In the genomic region with DNA sequence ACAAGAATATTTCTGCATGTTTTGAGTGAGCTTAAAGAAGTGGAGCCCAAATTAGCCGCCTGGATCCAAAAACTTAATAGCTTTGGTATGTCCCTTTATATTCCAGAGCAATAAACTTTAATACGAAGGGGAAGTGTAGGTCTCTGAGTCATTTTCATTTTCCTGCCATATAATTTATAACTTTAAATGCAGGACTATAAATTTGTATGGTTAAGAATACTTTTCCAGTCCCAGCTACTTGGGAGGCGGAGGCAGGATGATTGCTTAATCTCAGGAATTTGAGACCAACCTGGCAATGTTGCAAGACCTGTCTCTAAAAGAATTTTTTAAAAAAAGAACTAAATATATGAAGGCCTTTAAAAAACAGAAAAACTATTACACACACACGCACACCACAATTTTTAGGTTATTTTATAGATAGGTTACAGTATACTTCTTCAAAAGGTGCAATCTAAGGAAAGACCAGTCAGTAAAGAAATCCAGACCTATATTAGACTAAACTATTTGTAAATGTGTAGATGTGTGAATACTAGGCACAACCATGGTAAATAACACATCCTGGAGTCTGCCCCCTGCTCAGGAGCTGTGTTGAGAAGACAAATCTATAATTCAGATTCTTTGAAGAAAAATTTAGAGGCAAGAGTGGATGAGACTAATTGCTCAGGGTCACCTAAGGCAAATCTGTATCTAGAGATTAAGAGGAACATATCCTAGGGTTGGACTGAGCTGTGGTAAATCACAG, we compare ENCODE assay signal across 12 cellular contexts.
DNase-seq lines count a peak whose midpoint lies in the region; ATAC-seq, FAIRE-seq and TF ChIP-seq lines count a peak whose summit lies in the region.
"Had no signal": no experiment of that assay in that cellular context is flagged by ENCODE, and none has a peak within 500 bp of the region (broad histone marks: within the 10 kb centered on the region; RNA-seq: fewer than 3 reads in every experiment).

No MANE protein-coding gene starts in this region.

- 79% methylated on average over 4 of the region's 4 CpGs for WGBS in HepG2 (ENCODE audit: low lambda C conversion rate)

- TF ChIP-seq RAD21 in Ishikawa (IDR thresholded peaks at IDR 0.05; ENCODE audit: low read depth) (no peak), HepG2 (CRISPR knock-in tag; IDR thresholded peaks at IDR 0.05) (no peak)

- no peak for TF ChIP-seq CTCF in choroid plexus epithelial cell (conservative IDR thresholded peaks at IDR 0.05; ENCODE audit: low read depth, low read length)
- no peak for TF ChIP-seq CTCF in HepG2 (CRISPR knock-in tag; IDR thresholded peaks at IDR 0.05)

- H3K4me3 ChIP-seq in choroid plexus epithelial cell (ENCODE audit: low read depth, low read length) (no peak overlapping the region), HepG2 (replicated peaks in 1 of 3; ENCODE audit: insufficient read depth in 1 of 3, low read depth in 2 of 3, low read length in 3 of 3) (no peak overlapping the region), stomach smooth muscle (ENCODE audit: low read length in 2 of 2) (no peak overlapping the region)
- H3K4me3 ChIP-seq: right lobe of liver had no signal

- no peak for FAIRE-seq in HepG2 (lab: Jason Lieb, UNC)
- FAIRE-seq: keratinocyte had no signal

- no peak overlapping the region for H2AFZ ChIP-seq in HepG2 (ENCODE audit: low read length)

- no peaks in the 10 kb centered on the region for H4K20me1 ChIP-seq in HepG2 (ENCODE audit: insufficient read depth, low read length)

- POLR2A ChIA-PET in HepG2 (lab: Yijun Ruan, JAX): interaction anchor here (0.9 to 1.4 kb wide), 6 partner anchors 10 to 833 kb away, joined by 3 to 8 read pairs (median 5); a partner anchor contains a TSS

- intact Hi-C loops in HepG2 (cut with micrococcal nuclease; ENCODE audit: unreplicated experiment): loop anchor here (5.0 kb wide), 1 partner anchor 214 kb away; a partner anchor contains a TSS

- H3K27me3 ChIP-seq in HepG2 (ENCODE audit: control insufficient read depth in 1 of 2, insufficient read depth in 2 of 2, low read length in 2 of 2) (no peaks in the 10 kb centered on the region), stomach smooth muscle (ENCODE audit: control insufficient read depth in 1 of 2, insufficient read depth in 2 of 2, low read length in 2 of 2) (no peaks in the 10 kb centered on the region)
- H3K27me3 ChIP-seq: right lobe of liver had no signal

- peak; percentile 31; the same call in 2 of the 3 replicates for ATAC-seq in HepG2
- no peak for ATAC-seq in GM18907 (IDR thresholded peaks at IDR 0.05; ENCODE audit: unreplicated experiment)
- no peak for ATAC-seq in HG03139 (IDR thresholded peaks at IDR 0.05; ENCODE audit: unreplicated experiment)

- H3K9me3 ChIP-seq in HepG2 (ENCODE audit: low read length) (no peaks in the 10 kb centered on the region), stomach smooth muscle (ENCODE audit: control insufficient read depth in 2 of 2, low read length in 2 of 2) (no peaks in the 10 kb centered on the region)
- H3K9me3 ChIP-seq: right lobe of liver had no signal

- CTCF ChIA-PET in HepG2 (lab: Yijun Ruan, JAX; ENCODE audit: low intra/inter-chr PET ratio, low total read pairs): no interaction called here

- peaks cover 9 to 31% of the 10 kb centered on the region in 2 experiments for H3K36me3 ChIP-seq in HepG2 (replicated peaks in 1 of 2; ENCODE audit: control insufficient read depth in 1 of 2, insufficient read depth in 2 of 2, low read length in 2 of 2)
- H3K36me3 ChIP-seq in stomach smooth muscle (ENCODE audit: control insufficient read depth in 2 of 2, insufficient read depth in 2 of 2, low read length in 2 of 2): peaks cover 3 to 11% of the 10 kb centered on the region in 2 donors

- peak overlapping the region; percentile 83 for H3K27ac ChIP-seq in HepG2 (ENCODE audit: extremely low read length, insufficient read depth, low read length)
- peak overlapping the region; percentile 66 for H3K27ac ChIP-seq in stomach smooth muscle (ENCODE audit: low read length)

- H3K9ac ChIP-seq in HepG2 (ENCODE audit: insufficient read depth, low read depth, low read length) (no peak overlapping the region; the same call in 1 of the 2 replicates), stomach smooth muscle (ENCODE audit: low read length in 2 of 2) (no peak overlapping the region)

- H3K79me2 ChIP-seq in HepG2 (ENCODE audit: insufficient read depth, low read length): no peaks in the 10 kb centered on the region

- DNase-seq in choroid plexus epithelial cell (ENCODE audit: low read depth) (peak; percentile 87), HepG2 (ENCODE audit: low spot score) (peak; percentile 36), erythroblast (lab: John Stamatoyannopoulos, UW) (no peak)
- DNase-seq in stimulated activated CD4-positive, alpha-beta T cell treated with anti-CD3 and anti-CD28 coated beads, Interleukin-1b, Interleukin-23, amount 100 ng/mL, for 48 hours: no peak
- DNase-seq: DMS 273 treated with DMSO at 0.1 percent for 48 hours, NCI-H1048 had no signal

- no TSS peak for BruUV-seq in HepG2 (replicated peaks; lab: Mats Ljungman, UMichigan)

- peak overlapping the region; percentile 48; the same call in 1 of the 2 replicates for H3K4me2 ChIP-seq in HepG2 (ENCODE audit: low read depth, low read length)

- H3K4me1 ChIP-seq in HepG2 (ENCODE audit: insufficient read depth, low read length) (peaks cover 22% of the 10 kb centered on the region), stomach smooth muscle (ENCODE audit: control insufficient read depth, insufficient read depth, low read length) (peaks cover 3% of the 10 kb centered on the region)

- TF ChIP-seq POLR2A in HepG2 (IDR thresholded peaks at IDR 0.05; ENCODE audit: insufficient read depth in 1 of 2, low read depth in 2 of 2, low read length in 2 of 2): no peak
- TF ChIP-seq POLR2A in erythroblast (IDR thresholded peaks at IDR 0.05; ENCODE audit: low read length): no peak

- TF ChIP-seq EP300 in Ishikawa (IDR thresholded peaks at IDR 0.05; ENCODE audit: borderline replicate concordance) (peak; percentile 55; the same call in 1 of the 2 replicates), HepG2 (IDR thresholded peaks at IDR 0.05; ENCODE audit: low read depth in 2 of 2, low read length in 2 of 2) (no peak), HepG2 (CRISPR knock-in tag; IDR thresholded peaks at IDR 0.05; ENCODE audit: borderline replicate concordance) (no peak)

- in situ Hi-C loops in HepG2 (cut with HindIII; ENCODE audit: extremely low pct_ligation_motif_present, low pct_unique_long_range_greater_than_20kb): no loop called here

TF ChIP-seq in Ishikawa, 13 proteins besides CTCF, POLR2A, EP300 and RAD21:
- TF ChIP-seq CEBPB (IDR thresholded peaks at IDR 0.05): peak; percentile 100
- peak; percentile 72 for TF ChIP-seq TEAD4 (IDR thresholded peaks at IDR 0.05)
- no peak for TF ChIP-seq ZBTB7A (IDR thresholded peaks at IDR 0.05; ENCODE audit: low read depth)
- TF ChIP-seq FOXM1 (IDR thresholded peaks at IDR 0.05; ENCODE audit: borderline replicate concordance, low read depth): peak; percentile 64; the same call in 1 of the 2 replicates
- no peak for TF ChIP-seq EGR1 (IDR thresholded peaks at IDR 0.05)
- TF ChIP-seq TCF12 (IDR thresholded peaks at IDR 0.05; ENCODE audit: low read depth): peak; percentile 51; the same call in 1 of the 2 replicates
- peak; percentile 37; the same call in 1 of the 2 replicates for TF ChIP-seq NFIC (IDR thresholded peaks at IDR 0.05)

TF ChIP-seq in HepG2, 621 proteins besides CTCF, POLR2A, EP300 and RAD21 (continues in another document):
- TF ChIP-seq SETDB1 (CRISPR knock-in tag; IDR thresholded peaks at IDR 0.05; ENCODE audit: borderline replicate concordance) (no peak), CEBPB (IDR thresholded peaks at IDR 0.05; ENCODE audit: borderline replicate concordance, low read depth, low read length) (peak; percentile 84), ZNF124 (CRISPR knock-in tag; IDR thresholded peaks at IDR 0.05) (no peak), ZNF552 (CRISPR knock-in tag; IDR thresholded peaks at IDR 0.05; ENCODE audit: borderline replicate concordance) (no peak), ARID2 (CRISPR knock-in tag; IDR thresholded peaks at IDR 0.05; ENCODE audit: borderline replicate concordance) (0 out of 2 replicates have a peak, but pooled peaks have one; percentile 89), MED13 (CRISPR knock-in tag; IDR thresholded peaks at IDR 0.05) (no peak), ZSCAN20 (CRISPR knock-in tag; IDR thresholded peaks at IDR 0.05; ENCODE audit: borderline replicate concordance) (no peak), ZSCAN22 (CRISPR knock-in tag; IDR thresholded peaks at IDR 0.05) (0 out of 2 replicates have a peak, but pooled peaks have one; percentile 42), CHD4 (IDR thresholded peaks at IDR 0.05; ENCODE audit: borderline replicate concordance, low read length) (peak; percentile 65; the same call in 1 of the 2 replicates), PCBP1 (IDR thresholded peaks at IDR 0.05; ENCODE audit: borderline replicate concordance, low read depth, low read length) (no peak), ZNF431 (CRISPR knock-in tag; IDR thresholded peaks at IDR 0.05; ENCODE audit: borderline replicate concordance, low read depth) (no peak), GTF3A (CRISPR knock-in tag; conservative IDR thresholded peaks at IDR 0.05) (no peak)
- TF ChIP-seq, protein P1, sequence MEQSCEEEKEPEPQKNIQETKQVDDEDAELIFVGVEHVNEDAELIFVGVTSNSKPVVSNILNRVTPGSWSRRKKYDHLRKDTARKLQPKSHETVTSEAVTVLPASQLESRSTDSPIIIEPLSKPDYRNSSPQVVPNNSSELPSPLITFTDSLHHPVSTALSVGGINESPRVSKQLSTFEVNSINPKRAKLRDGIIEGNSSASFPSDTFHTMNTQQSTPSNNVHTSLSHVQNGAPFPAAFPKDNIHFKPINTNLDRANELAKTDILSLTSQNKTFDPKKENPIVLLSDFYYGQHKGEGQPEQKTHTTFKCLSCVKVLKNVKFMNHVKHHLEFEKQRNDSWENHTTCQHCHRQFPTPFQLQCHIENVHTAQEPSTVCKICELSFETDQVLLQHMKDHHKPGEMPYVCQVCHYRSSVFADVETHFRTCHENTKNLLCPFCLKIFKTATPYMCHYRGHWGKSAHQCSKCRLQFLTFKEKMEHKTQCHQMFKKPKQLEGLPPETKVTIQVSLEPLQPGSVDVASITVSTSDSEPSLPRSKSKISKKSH (CRISPR knock-in tag; IDR thresholded peaks at IDR 0.05; ENCODE audit: borderline replicate concordance): no peak
- TF ChIP-seq, protein P2, sequence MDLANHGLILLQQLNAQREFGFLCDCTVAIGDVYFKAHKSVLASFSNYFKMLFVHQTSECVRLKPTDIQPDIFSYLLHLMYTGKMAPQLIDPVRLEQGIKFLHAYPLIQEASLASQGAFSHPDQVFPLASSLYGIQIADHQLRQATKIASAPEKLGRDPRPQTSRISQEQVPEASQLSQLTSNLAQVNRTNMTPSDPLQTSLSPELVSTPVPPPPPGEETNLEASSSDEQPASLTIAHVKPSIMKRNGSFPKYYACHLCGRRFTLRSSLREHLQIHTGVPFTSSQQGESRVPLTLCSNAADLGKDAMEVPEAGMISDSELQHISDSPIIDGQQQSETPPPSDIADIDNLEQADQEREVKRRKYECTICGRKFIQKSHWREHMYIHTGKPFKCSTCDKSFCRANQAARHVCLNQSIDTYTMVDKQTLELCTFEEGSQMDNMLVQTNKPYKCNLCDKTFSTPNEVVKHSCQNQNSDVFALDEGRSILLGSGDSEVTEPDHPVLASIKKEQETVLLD (CRISPR knock-in tag; IDR thresholded peaks at IDR 0.05; ENCODE audit: low read depth): no peak

Comparison
In these comparisons a context has a peak if more than half of its experiments do, and no peak if none do; other contexts are left out.
1. DNase-seq: peak in choroid plexus epithelial cell (single experiment) and HepG2 (single experiment); none in erythroblast (0 of 2) and stimulated activated CD4-positive, alpha-beta T cell treated with anti-CD3 and anti-CD28 coated beads, Interleukin-1b, Interleukin-23, amount 100 ng/mL, for 48 hours (single experiment).